23 cellular contexts compared by ENCODE assay signal in genomic region chr14:101358320-101358569, GRCh38.
"Had no signal": no experiment of that assay in that cellular context is flagged by ENCODE, and none has a peak within 500 bp of the region (broad histone marks: within the 10 kb centered on the region; RNA-seq: fewer than 3 reads in every experiment).

No MANE protein-coding gene starts in this region.

- H3K9me3 ChIP-seq: neutrophil had no signal

- ATAC-seq: activated CD4-positive, alpha-beta T cell treated with anti-CD3 and anti-CD28 coated beads for 36 hours; activated naive CD8-positive, alpha-beta T cell treated with anti-CD3 and anti-CD28 coated beads, Interleukin-2, amount 50 U/mL, for 24 hours; esophagus mucosa; foreskin keratinocyte; heart right ventricle had no signal

- H3K36me3 ChIP-seq: heart right ventricle, neutrophil, spleen, suprapubic skin, tibial artery had no signal

- H3K4me3 ChIP-seq: heart right ventricle, spleen, suprapubic skin, tibial artery had no signal

- DNase-seq: activated B cell treated with CpG ODN at 0.5 μM for 24 hours; activated CD4-positive, alpha-beta T cell treated with anti-CD3 and anti-CD28 coated beads for 36 hours; activated CD8-positive, alpha-beta memory T cell treated with anti-CD3 and anti-CD28 coated beads, Interleukin-2, amount 50 U/mL, for 4 hours; activated gamma-delta T cell treated with Interleukin-2 at 50 U/mL for 16 hours; activated naive CD8-positive, alpha-beta T cell treated with anti-CD3 and anti-CD28 coated beads, Interleukin-2, amount 50 U/mL, for 24 hours; activated T-cell treated with anti-CD3 and anti-CD28 coated beads, Interleukin-2, amount 50 U/mL, for 1 hour; amygdala; central memory CD4-positive, alpha-beta T cell; foreskin keratinocyte; heart right ventricle; nephron progenitor cell; retina; stimulated activated naive CD4-positive, alpha-beta T cell; T-helper 1 cell; tibial artery had no signal

- H3K27ac Mint-ChIP-seq: activated B cell treated with CpG ODN at 0.5 μM for 24 hours; activated CD4-positive, alpha-beta T cell treated with anti-CD3 and anti-CD28 coated beads for 36 hours; activated naive CD4-positive, alpha-beta T cell treated with anti-CD3 and anti-CD28 coated beads, Interleukin-2, amount 50 U/mL, for 24 hours; activated naive CD8-positive, alpha-beta T cell treated with anti-CD3 and anti-CD28 coated beads, Interleukin-2, amount 50 U/mL, for 24 hours; activated T-helper 1 cell treated with anti-CD3 and anti-CD28 coated beads, Interleukin-12 subunit alpha, Interleukin-12 subunit beta, Interleukin-2, Interleukin-4 antibody, amounts not matched to agents 30 ng/mL and 10 ng/mL and 1 ng/mL, durations not matched to agents 14 hours and 24 hours and 36 hours; progenitor cell of endocrine pancreas; T-helper 2 cell treated with Interferon-gamma antibody and Interleukin-4, amounts not matched to agents 5 μg/mL and 100 μg/mL, for 36 hours had no signal

- H3K27ac ChIP-seq: foreskin keratinocyte, neutrophil, spleen, tibial artery had no signal

- H3K4me1 Mint-ChIP-seq: activated CD4-positive, alpha-beta T cell treated with anti-CD3 and anti-CD28 coated beads for 36 hours; activated naive CD4-positive, alpha-beta T cell treated with anti-CD3 and anti-CD28 coated beads, Interleukin-2, amount 50 U/mL, for 24 hours had no signal

- H3K4me3 Mint-ChIP-seq: activated B cell treated with CpG ODN at 0.5 μM for 24 hours; activated CD4-positive, alpha-beta T cell treated with anti-CD3 and anti-CD28 coated beads for 36 hours; activated naive CD4-positive, alpha-beta T cell treated with anti-CD3 and anti-CD28 coated beads, Interleukin-2, amount 50 U/mL, for 24 hours; activated naive CD8-positive, alpha-beta T cell treated with anti-CD3 and anti-CD28 coated beads, Interleukin-2, amount 50 U/mL, for 24 hours; activated T-helper 1 cell treated with anti-CD3 and anti-CD28 coated beads, Interleukin-12 subunit alpha, Interleukin-12 subunit beta, Interleukin-2, Interleukin-4 antibody, amounts not matched to agents 30 ng/mL and 10 ng/mL and 1 ng/mL, durations not matched to agents 14 hours and 24 hours and 36 hours; T-helper 2 cell treated with Interferon-gamma antibody and Interleukin-4, amounts not matched to agents 5 μg/mL and 100 μg/mL, for 36 hours had no signal

- H3K27me3 ChIP-seq: foreskin keratinocyte, suprapubic skin, tibial artery had no signal

- H3K4me1 ChIP-seq: foreskin keratinocyte, tibial artery had no signal
